36 cellular contexts compared by ENCODE assay signal in the genomic region with DNA sequence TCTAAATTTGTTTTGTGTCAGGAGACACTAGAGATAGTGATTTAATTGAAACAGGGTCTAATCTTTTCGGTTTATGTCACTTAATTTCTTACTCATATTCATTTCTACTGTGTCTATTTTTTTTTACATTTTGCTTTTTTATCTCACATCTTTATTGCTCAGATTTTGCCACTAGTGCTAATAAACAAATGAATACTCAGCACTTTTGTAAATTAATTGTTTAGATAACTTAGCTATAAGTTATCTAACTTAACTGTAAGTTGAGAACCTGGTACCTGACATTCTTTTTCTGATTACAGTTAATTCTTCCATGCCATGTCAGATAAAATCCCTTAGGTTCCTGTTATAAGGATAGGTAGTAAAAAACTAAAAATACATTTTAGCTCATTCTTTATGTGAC. TPM values are rescaled to one million over a fixed set of nuclear protein-coding genes. Genes with fewer than 3 reads are reported as not detected.
"Had no signal": no experiment of that assay in that cellular context is flagged by ENCODE, and none has a peak within 500 bp of the region (broad histone marks: within the 10 kb centered on the region; RNA-seq: fewer than 3 reads in every experiment).

No MANE protein-coding gene starts in this region.

- H3K79me2 ChIP-seq: parathyroid adenoma had no signal

- H3K36me3 ChIP-seq: neural progenitor cell, ovary, spleen, thoracic aorta, thyroid gland, tibial nerve, upper lobe of left lung, vagina had no signal

- FAIRE-seq: urothelium cell line had no signal

- H3K27me3 ChIP-seq: neural progenitor cell, ovary, spleen, thyroid gland, tibial nerve, upper lobe of left lung, vagina had no signal

- H3K9ac ChIP-seq: neural progenitor cell, parathyroid adenoma had no signal

- H3K27ac ChIP-seq: neural progenitor cell, ovary, parathyroid adenoma, psoas muscle, skin epidermis, spleen, thoracic aorta, thyroid gland, tibial nerve, upper lobe of left lung, vagina had no signal

- H3K9me3 ChIP-seq: ovary, psoas muscle, thoracic aorta, thyroid gland, tibial nerve, upper lobe of left lung, vagina had no signal

- H2AFZ ChIP-seq: neural progenitor cell, parathyroid adenoma had no signal

- H3K4me2 ChIP-seq: neural progenitor cell, smooth muscle cell had no signal

- H3K4me1 ChIP-seq: neural progenitor cell, parathyroid adenoma, psoas muscle, spleen, thyroid gland, tibial nerve, upper lobe of left lung, vagina had no signal

- DNase-seq: naive thymus-derived CD4-positive, alpha-beta T cell; natural killer cell; occipital lobe; ovary; posterior cingulate gyrus; psoas muscle; right cardiac atrium; spleen; stimulated activated CD4-positive, alpha-beta T cell treated with anti-CD3 and anti-CD28 coated beads, Interleukin-12 subunit alpha, Interleukin-12 subunit beta, amount 100 ng/mL, for 4 hours; stimulated activated CD4-positive, alpha-beta T cell treated with anti-CD3 and anti-CD28 coated beads, Interleukin-1b, Interleukin-23, amount 100 ng/mL, for 48 hours; stimulated activated CD4-positive, alpha-beta T cell treated with anti-CD3 and anti-CD28 coated beads, Interleukin-4, amount 100 ng/mL, for 1 hour; stimulated activated CD4-positive, alpha-beta T cell treated with anti-CD3 and anti-CD28 coated beads, Interleukin-4, amount 100 ng/mL, for 4 hours; stimulated activated CD8-positive, alpha-beta memory T cell treated with anti-CD3 and anti-CD28 coated beads, Interleukin-4, amount 100 ng/mL, for 48 hours; stimulated activated naive CD4-positive, alpha-beta T cell; stimulated activated naive CD8-positive, alpha-beta T cell treated with anti-CD3 and anti-CD28 coated beads, Interleukin-15, amount 100 ng/mL, for 72 hours; stimulated activated naive CD8-positive, alpha-beta T cell treated with anti-CD3 and anti-CD28 coated beads, Interleukin-15, Interleukin-2, amounts not matched to agents 100 U/mL and 50 U/mL, for 24 hours; substantia nigra; thyroid gland; trophoblast cell; upper lobe of left lung had no signal

- H3K4me3 ChIP-seq: neural progenitor cell, ovary, psoas muscle, skin epidermis, smooth muscle cell, spleen, thoracic aorta, thyroid gland, tibial nerve, upper lobe of left lung, vagina had no signal

- ATAC-seq: naive thymus-derived CD4-positive, alpha-beta T cell; natural killer cell; psoas muscle; right cardiac atrium; sciatic nerve; stimulated activated memory B cell treated with anti-CD40 and anti-IgM and Interleukin-4, amounts not matched to agents 10 μg/mL and 1 μg/mL and 100 μg/mL, for 72 hours; stimulated activated naive CD8-positive, alpha-beta T cell treated with anti-CD3 and anti-CD28 coated beads, Interleukin-15, amount 100 ng/mL, for 72 hours; stimulated activated naive CD8-positive, alpha-beta T cell treated with anti-CD3 and anti-CD28 coated beads, Interleukin-15, Interleukin-2, amounts not matched to agents 100 U/mL and 50 U/mL, for 24 hours had no signal

RNA-seq across cellular contexts. Expression of gene OR5M8, which starts 22.1 kb away (rescaled TPM):
- total RNA-seq: naive thymus-derived CD4-positive, alpha-beta T cell; natural killer cell; occipital lobe; osteoblast; ovary; progenitor cell of endocrine pancreas; psoas muscle; renal cortical epithelial cell; right cardiac atrium; sciatic nerve; smooth muscle cell; spleen; temporal lobe; thoracic aorta; thyroid gland; tibial nerve; upper lobe of left lung; ureter; vagina had no signal
- polyA plus RNA-seq: naive thymus-derived CD4-positive, alpha-beta T cell; neural cell; ovary; psoas muscle; right cardiac atrium; smooth muscle cell; spleen had no signal

RNA-seq across cellular contexts. Expression of gene OR5M11, which starts 29.8 kb away (rescaled TPM):
- total RNA-seq: naive thymus-derived CD4-positive, alpha-beta T cell; natural killer cell; occipital lobe; osteoblast; ovary; progenitor cell of endocrine pancreas; psoas muscle; renal cortical epithelial cell; right cardiac atrium; sciatic nerve; smooth muscle cell; spleen; temporal lobe; thoracic aorta; thyroid gland; tibial nerve; upper lobe of left lung; vagina had no signal
- polyA plus RNA-seq: naive thymus-derived CD4-positive, alpha-beta T cell; neural cell; ovary; psoas muscle; right cardiac atrium; smooth muscle cell; spleen had no signal

RNA-seq across cellular contexts. Expression of gene OR5M3, which starts 40.1 kb away (rescaled TPM):
- total RNA-seq: naive thymus-derived CD4-positive, alpha-beta T cell; natural killer cell; occipital lobe; osteoblast; ovary; progenitor cell of endocrine pancreas; psoas muscle; renal cortical epithelial cell; right cardiac atrium; sciatic nerve; smooth muscle cell; spleen; temporal lobe; thoracic aorta; thyroid gland; tibial nerve; upper lobe of left lung; ureter; vagina had no signal
- polyA plus RNA-seq: naive thymus-derived CD4-positive, alpha-beta T cell; neural cell; ovary; psoas muscle; right cardiac atrium; smooth muscle cell; spleen had no signal
